In the genomic region with DNA sequence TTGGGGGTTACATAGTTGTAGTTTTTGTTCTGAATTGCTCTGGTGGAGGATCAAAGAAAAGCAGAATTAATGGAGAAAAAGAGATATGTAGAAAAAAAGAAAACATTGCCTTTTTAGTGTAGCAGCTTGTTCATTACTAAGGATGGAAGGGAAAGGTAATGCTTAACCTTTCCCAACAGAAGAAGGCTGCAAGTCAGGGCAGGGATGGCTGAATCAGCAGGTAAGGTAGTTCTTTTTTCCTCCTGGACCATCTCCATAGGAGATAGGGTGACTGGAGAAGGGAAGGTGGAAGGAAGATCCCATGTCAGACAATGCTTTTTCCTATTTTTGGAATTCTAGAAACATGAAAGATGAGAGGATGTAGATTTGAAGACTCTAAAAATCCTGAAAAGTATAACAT, we compare ENCODE assay signal across 12 cellular contexts.
DNase-seq lines count a peak whose midpoint lies in the region; ATAC-seq and TF ChIP-seq lines count a peak whose summit lies in the region.
"Had no signal": no experiment of that assay in that cellular context is flagged by ENCODE, and none has a peak within 500 bp of the region (broad histone marks: within the 10 kb centered on the region; RNA-seq: fewer than 3 reads in every experiment).

No MANE protein-coding gene starts in this region.

- no peak overlapping the region for H4K8ac ChIP-seq in IMR-90 (ENCODE audit: low read depth in 2 of 2, low read length in 2 of 2)

- H2BK15ac ChIP-seq in IMR-90 (ENCODE audit: low read depth, low read length), result no peak overlapping the region

- DNase-seq in activated CD4-positive, alpha-beta T cell treated with anti-CD3 and anti-CD28 coated beads for 36 hours, result no peak
- no peak for DNase-seq in activated CD4-positive, alpha-beta T cell treated with anti-CD3 and anti-CD28 coated beads for 48 hours
- DNase-seq in IMR-90 (no peak), foreskin keratinocyte (peak in 1 of 2 donors; percentile 55), NCI-H1694 treated with DMSO at 0.1 percent for 48 hours (lab: John Stamatoyannopoulos, UW) (no peak)
- DNase-seq: 8988T, AML-193, H7 had no signal

- H2AK9ac ChIP-seq in IMR-90 (replicated peaks; ENCODE audit: low read depth, low read length, poor library complexity), result no peak overlapping the region

- TF ChIP-seq CTCF in IMR-90 (conservative IDR thresholded peaks at IDR 0.05; ENCODE audit: low read depth, low read length) (no peak), foreskin keratinocyte (conservative IDR thresholded peaks at IDR 0.05) (no peak)

- H3K9me1 ChIP-seq in IMR-90 (ENCODE audit: insufficient read depth, low read length), result peaks cover 6% of the 10 kb centered on the region

- H2AK5ac ChIP-seq in IMR-90 (ENCODE audit: low read depth, low read length), result no peak overlapping the region

- H3K4me1 ChIP-seq in IMR-90 (ENCODE audit: control insufficient read depth, insufficient read depth, low read length), result peaks cover 6% of the 10 kb centered on the region
- H3K4me1 ChIP-seq in foreskin keratinocyte, result peaks cover 13% of the 10 kb centered on the region
- H3K4me1 ChIP-seq: BLaER1 had no signal

- no TSS peak for BruUV-seq in IMR-90 (replicated peaks; lab: Mats Ljungman, UMichigan)

- no peak for ATAC-seq in activated CD4-positive, alpha-beta T cell treated with anti-CD3 and anti-CD28 coated beads for 36 hours
- ATAC-seq in IMR-90 (ENCODE audit: low read depth) (no peak), foreskin keratinocyte (peak; percentile 34), GM18868 (IDR thresholded peaks at IDR 0.05; ENCODE audit: unreplicated experiment) (no peak)
- no peak for ATAC-seq in activated T-helper 17 cell treated with anti-CD3 and anti-CD28 coated beads, Interleukin-2, amount 50 U/mL, for 72 hours (replicated peaks)
- ATAC-seq: GM23338 had no signal

- no peak overlapping the region for H2AFZ ChIP-seq in IMR-90 (replicated peaks; ENCODE audit: low read length, poor library complexity)
- H2AFZ ChIP-seq: GM23338 had no signal

- H3K23ac ChIP-seq in IMR-90 (ENCODE audit: low read depth, low read length), result no peak overlapping the region

- CTCF ChIA-PET in activated CD4-positive, alpha-beta T cell treated with anti-CD3 and anti-CD28 coated beads for 36 hours (lab: Charles Lee), result no interaction called here
- CTCF ChIA-PET in IMR-90 (lab: Yijun Ruan, JAX), result interaction anchor here (0.8 kb wide), 1 partner anchor 12 kb away, joined by 4 read pairs; no protein-coding TSS in a partner anchor

- H3K36me3 ChIP-seq in IMR-90 (ENCODE audit: control insufficient read depth, insufficient read depth, low read length), result peaks cover 1% of the 10 kb centered on the region
- H3K36me3 ChIP-seq: BLaER1 had no signal

- H3K4me2 ChIP-seq in IMR-90 (ENCODE audit: low read depth, low read length), result no peak overlapping the region
- H3K4me2 ChIP-seq: BLaER1, GM23338 had no signal

- no peaks in the 10 kb centered on the region for H3K9me3 ChIP-seq in IMR-90 (ENCODE audit: control insufficient read depth, insufficient read depth, low read length)
- H3K9me3 ChIP-seq: BLaER1 had no signal

- dilution Hi-C loops in IMR-90 (cut with HindIII; ENCODE audit: low sequenced_read_pairs, unreplicated experiment), result no loop called here

- in situ Hi-C loops in IMR-90 (cut with MboI; ENCODE audit: low sequenced_read_pairs), result no loop called here

- H3K27me3 Mint-ChIP-seq in activated CD4-positive, alpha-beta T cell treated with anti-CD3 and anti-CD28 coated beads for 36 hours, result no peaks in the 10 kb centered on the region
- no peaks in the 10 kb centered on the region for H3K27me3 Mint-ChIP-seq in activated T-helper 17 cell treated with anti-CD3 and anti-CD28 coated beads, Interleukin-2, amount 50 U/mL, for 72 hours

- H2BK20ac ChIP-seq in IMR-90 (ENCODE audit: low read depth, low read length), result no peak overlapping the region; the same call in 1 of the 2 replicates

- H3K4me3 Mint-ChIP-seq in activated CD4-positive, alpha-beta T cell treated with anti-CD3 and anti-CD28 coated beads for 36 hours, result no peak overlapping the region
- H3K4me3 Mint-ChIP-seq in activated T-helper 17 cell treated with anti-CD3 and anti-CD28 coated beads, Interleukin-2, amount 50 U/mL, for 72 hours, result no peak overlapping the region
- H3K4me3 Mint-ChIP-seq: GM23338 had no signal

- peaks cover 12% of the 10 kb centered on the region for H3K36me3 Mint-ChIP-seq in activated CD4-positive, alpha-beta T cell treated with anti-CD3 and anti-CD28 coated beads for 36 hours (ENCODE audit: low read depth)
- H3K36me3 Mint-ChIP-seq in activated T-helper 17 cell treated with anti-CD3 and anti-CD28 coated beads, Interleukin-2, amount 50 U/mL, for 72 hours (ENCODE audit: low read depth), result peaks cover 48% of the 10 kb centered on the region

- H3K4me3 ChIP-seq in IMR-90 (ENCODE audit: insufficient read depth, low read depth, low read length), result no peak overlapping the region
- H3K4me3 ChIP-seq: BLaER1, GM23338 had no signal

- no peak for TF ChIP-seq RAD21 in IMR-90 (IDR thresholded peaks at IDR 0.05; ENCODE audit: low read length)

- 0 out of 2 replicates have a peak overlapping the region, but pooled peaks have one; percentile 23 for H4K91ac ChIP-seq in IMR-90 (ENCODE audit: insufficient read depth, low read depth, low read length)

- no peaks in the 10 kb centered on the region for H3K9me3 Mint-ChIP-seq in activated CD4-positive, alpha-beta T cell treated with anti-CD3 and anti-CD28 coated beads for 36 hours (ENCODE audit: low read depth)
- H3K9me3 Mint-ChIP-seq in activated T-helper 17 cell treated with anti-CD3 and anti-CD28 coated beads, Interleukin-2, amount 50 U/mL, for 72 hours, result no peaks in the 10 kb centered on the region
- H3K9me3 Mint-ChIP-seq: GM23338 had no signal

- POLR2A ChIA-PET in activated CD4-positive, alpha-beta T cell treated with anti-CD3 and anti-CD28 coated beads for 36 hours (lab: Charles Lee), result interaction anchor here (1.1 kb wide), 1 partner anchor 9 kb away, joined by 13 read pairs; no protein-coding TSS in a partner anchor
- POLR2A ChIA-PET in IMR-90 (lab: Charles Lee; ENCODE audit: unreplicated experiment), result no interaction called here

- H3K27ac ChIP-seq in IMR-90 (ENCODE audit: insufficient read depth, low read length) (no peak overlapping the region), foreskin keratinocyte (no peak overlapping the region)
- H3K27ac ChIP-seq: BLaER1 had no signal

- H4K5ac ChIP-seq in IMR-90 (ENCODE audit: low read depth, low read length), result no peak overlapping the region

- H2BK120ac ChIP-seq in IMR-90 (ENCODE audit: low read depth, low read length), result no peak overlapping the region

- 0 out of 2 replicates have a peak overlapping the region, but pooled peaks have one; percentile 24 for H3K4ac ChIP-seq in IMR-90 (ENCODE audit: low read depth, low read length)

- intact Hi-C loops in activated CD4-positive, alpha-beta T cell treated with anti-CD3 and anti-CD28 coated beads for 36 hours (cut with DNase I, micrococcal nuclease), result no loop called here
- intact Hi-C loops in IMR-90 (cut with micrococcal nuclease), result no loop called here

- peaks cover 7 to 52% of the 10 kb centered on the region in 2 experiments; a peak in 3 of 4 replicates for H3K79me1 ChIP-seq in IMR-90 (ENCODE audit: low read depth in 1 of 2, low read length in 2 of 2)

- H3K9ac ChIP-seq in IMR-90 (ENCODE audit: low read depth, low read length), result no peak overlapping the region
- H3K9ac ChIP-seq: BLaER1 had no signal

- H3K56ac ChIP-seq in IMR-90 (ENCODE audit: extremely low read depth, insufficient read depth, low read length), result no peak overlapping the region

- H4K20me1 ChIP-seq in IMR-90 (ENCODE audit: insufficient read depth, low read length), result no peaks in the 10 kb centered on the region
- H4K20me1 ChIP-seq: BLaER1 had no signal

- H3K18ac ChIP-seq in IMR-90 (ENCODE audit: low read depth, low read length), result no peak overlapping the region

- no peaks in the 10 kb centered on the region for H3K27me3 ChIP-seq in IMR-90 (ENCODE audit: control insufficient read depth, insufficient read depth, low read length)
- no peaks in the 10 kb centered on the region for H3K27me3 ChIP-seq in foreskin keratinocyte
- H3K27me3 ChIP-seq: BLaER1 had no signal

- H3K4me1 Mint-ChIP-seq in activated CD4-positive, alpha-beta T cell treated with anti-CD3 and anti-CD28 coated beads for 36 hours, result peaks cover 22% of the 10 kb centered on the region
- H3K4me1 Mint-ChIP-seq in activated T-helper 17 cell treated with anti-CD3 and anti-CD28 coated beads, Interleukin-2, amount 50 U/mL, for 72 hours, result peaks cover 16% of the 10 kb centered on the region
- H3K4me1 Mint-ChIP-seq: GM23338 had no signal

- H2BK5ac ChIP-seq in IMR-90 (ENCODE audit: low read depth, low read length, poor library complexity, severe bottlenecking), result no peak overlapping the region

- peak overlapping the region; percentile 23 for H3K27ac Mint-ChIP-seq in activated CD4-positive, alpha-beta T cell treated with anti-CD3 and anti-CD28 coated beads for 36 hours
- H3K27ac Mint-ChIP-seq in activated T-helper 17 cell treated with anti-CD3 and anti-CD28 coated beads, Interleukin-2, amount 50 U/mL, for 72 hours, result peak overlapping the region; percentile 25
- H3K27ac Mint-ChIP-seq: GM23338 had no signal

- no peak for TF ChIP-seq POLR2A in IMR-90 (IDR thresholded peaks at IDR 0.05; ENCODE audit: low read depth, low read length)

- no peak overlapping the region for H3K14ac ChIP-seq in IMR-90 (replicated peaks; ENCODE audit: low read depth, low read length)

TF ChIP-seq in IMR-90, 13 proteins besides CTCF, POLR2A, EP300 and RAD21 (continues in another document):
- TF ChIP-seq BHLHE40 (IDR thresholded peaks at IDR 0.05; ENCODE audit: low read depth, low read length) (no peak), MAZ (IDR thresholded peaks at IDR 0.05; ENCODE audit: borderline replicate concordance, low read depth, low read length) (no peak), FOS (IDR thresholded peaks at IDR 0.05; ENCODE audit: low read depth, low read length) (no peak), MXI1 (IDR thresholded peaks at IDR 0.05; ENCODE audit: borderline replicate concordance, low read depth, low read length) (no peak), NFE2L2 (IDR thresholded peaks at IDR 0.05; ENCODE audit: low read depth, low read length) (no peak), CHD1 (IDR thresholded peaks at IDR 0.05; ENCODE audit: low read depth, low read length) (no peak), SMC3 (IDR thresholded peaks at IDR 0.05; ENCODE audit: low read depth, low read length) (no peak), RFX5 (IDR thresholded peaks at IDR 0.05; ENCODE audit: low read depth, low read length) (no peak), CEBPB (IDR thresholded peaks at IDR 0.05; ENCODE audit: low read depth, low read length) (no peak)
- TF ChIP-seq, protein P1, sequence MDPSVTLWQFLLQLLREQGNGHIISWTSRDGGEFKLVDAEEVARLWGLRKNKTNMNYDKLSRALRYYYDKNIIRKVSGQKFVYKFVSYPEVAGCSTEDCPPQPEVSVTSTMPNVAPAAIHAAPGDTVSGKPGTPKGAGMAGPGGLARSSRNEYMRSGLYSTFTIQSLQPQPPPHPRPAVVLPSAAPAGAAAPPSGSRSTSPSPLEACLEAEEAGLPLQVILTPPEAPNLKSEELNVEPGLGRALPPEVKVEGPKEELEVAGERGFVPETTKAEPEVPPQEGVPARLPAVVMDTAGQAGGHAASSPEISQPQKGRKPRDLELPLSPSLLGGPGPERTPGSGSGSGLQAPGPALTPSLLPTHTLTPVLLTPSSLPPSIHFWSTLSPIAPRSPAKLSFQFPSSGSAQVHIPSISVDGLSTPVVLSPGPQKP (IDR thresholded peaks at IDR 0.05; ENCODE audit: borderline replicate concordance, low read depth, low read length), result no peak
